1 cellular context compared by ENCODE assay signal in the genomic region with DNA sequence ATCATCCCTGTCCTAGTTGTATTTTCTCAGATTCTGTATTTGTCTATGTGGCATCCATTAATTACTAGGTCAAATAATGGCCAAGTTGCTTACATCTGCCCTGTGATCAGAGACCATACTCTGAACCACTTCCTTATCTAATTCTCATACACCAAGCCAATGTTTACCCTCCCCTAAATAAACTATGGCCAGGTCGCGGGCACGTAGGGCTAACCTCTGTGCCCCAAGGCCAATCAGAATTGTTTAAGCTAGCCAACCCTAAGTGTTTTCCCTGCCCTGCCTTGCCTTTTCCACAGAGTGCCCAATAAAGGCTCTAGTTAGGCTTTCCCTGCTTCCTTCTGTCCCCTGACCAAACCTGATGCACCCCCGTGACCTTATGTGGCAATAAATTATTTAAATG.
TF ChIP-seq lines count a peak whose summit lies in the region.

No MANE protein-coding gene starts in this region.

TF ChIP-seq in K562, 482 proteins besides CTCF, POLR2A, EP300 and RAD21:
- TF ChIP-seq RBM15 (IDR thresholded peaks at IDR 0.05; ENCODE audit: insufficient read depth, low read length) (no peak), STAT5B (CRISPR knock-in tag; IDR thresholded peaks at IDR 0.05) (no peak), ELF2 (CRISPR knock-in tag; IDR thresholded peaks at IDR 0.05) (no peak)
- TF ChIP-seq, protein P1, sequence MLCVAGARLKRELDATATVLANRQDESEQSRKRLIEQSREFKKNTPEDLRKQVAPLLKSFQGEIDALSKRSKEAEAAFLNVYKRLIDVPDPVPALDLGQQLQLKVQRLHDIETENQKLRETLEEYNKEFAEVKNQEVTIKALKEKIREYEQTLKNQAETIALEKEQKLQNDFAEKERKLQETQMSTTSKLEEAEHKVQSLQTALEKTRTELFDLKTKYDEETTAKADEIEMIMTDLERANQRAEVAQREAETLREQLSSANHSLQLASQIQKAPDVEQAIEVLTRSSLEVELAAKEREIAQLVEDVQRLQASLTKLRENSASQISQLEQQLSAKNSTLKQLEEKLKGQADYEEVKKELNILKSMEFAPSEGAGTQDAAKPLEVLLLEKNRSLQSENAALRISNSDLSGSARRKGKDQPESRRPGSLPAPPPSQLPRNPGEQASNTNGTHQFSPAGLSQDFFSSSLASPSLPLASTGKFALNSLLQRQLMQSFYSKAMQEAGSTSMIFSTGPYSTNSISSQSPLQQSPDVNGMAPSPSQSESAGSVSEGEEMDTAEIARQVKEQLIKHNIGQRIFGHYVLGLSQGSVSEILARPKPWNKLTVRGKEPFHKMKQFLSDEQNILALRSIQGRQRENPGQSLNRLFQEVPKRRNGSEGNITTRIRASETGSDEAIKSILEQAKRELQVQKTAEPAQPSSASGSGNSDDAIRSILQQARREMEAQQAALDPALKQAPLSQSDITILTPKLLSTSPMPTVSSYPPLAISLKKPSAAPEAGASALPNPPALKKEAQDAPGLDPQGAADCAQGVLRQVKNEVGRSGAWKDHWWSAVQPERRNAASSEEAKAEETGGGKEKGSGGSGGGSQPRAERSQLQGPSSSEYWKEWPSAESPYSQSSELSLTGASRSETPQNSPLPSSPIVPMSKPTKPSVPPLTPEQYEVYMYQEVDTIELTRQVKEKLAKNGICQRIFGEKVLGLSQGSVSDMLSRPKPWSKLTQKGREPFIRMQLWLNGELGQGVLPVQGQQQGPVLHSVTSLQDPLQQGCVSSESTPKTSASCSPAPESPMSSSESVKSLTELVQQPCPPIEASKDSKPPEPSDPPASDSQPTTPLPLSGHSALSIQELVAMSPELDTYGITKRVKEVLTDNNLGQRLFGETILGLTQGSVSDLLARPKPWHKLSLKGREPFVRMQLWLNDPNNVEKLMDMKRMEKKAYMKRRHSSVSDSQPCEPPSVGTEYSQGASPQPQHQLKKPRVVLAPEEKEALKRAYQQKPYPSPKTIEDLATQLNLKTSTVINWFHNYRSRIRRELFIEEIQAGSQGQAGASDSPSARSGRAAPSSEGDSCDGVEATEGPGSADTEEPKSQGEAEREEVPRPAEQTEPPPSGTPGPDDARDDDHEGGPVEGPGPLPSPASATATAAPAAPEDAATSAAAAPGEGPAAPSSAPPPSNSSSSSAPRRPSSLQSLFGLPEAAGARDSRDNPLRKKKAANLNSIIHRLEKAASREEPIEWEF (CRISPR knock-in tag; IDR thresholded peaks at IDR 0.05): no peak
